ENCODE assay signal across 27 cellular contexts in genomic region chr7:80318081-80318480, GRCh38.
DNase-seq lines count a peak whose midpoint lies in the region; ATAC-seq, FAIRE-seq and TF ChIP-seq lines count a peak whose summit lies in the region.
"Had no signal": no experiment of that assay in that cellular context is flagged by ENCODE, and none has a peak within 500 bp of the region (broad histone marks: within the 10 kb centered on the region; RNA-seq: fewer than 3 reads in every experiment).

No MANE protein-coding gene starts in this region.

- H3K4me3 ChIP-seq in SK-N-SH (ENCODE audit: low read depth in 2 of 2, low read length in 1 of 2) (no peak overlapping the region), H1 (ENCODE audit: extremely low read depth in 1 of 4, insufficient read depth in 2 of 4, low read depth in 3 of 4, low read length in 4 of 4) (no peak overlapping the region), kidney (ENCODE audit: low read length in 2 of 2) (no peak overlapping the region)
- H3K4me3 ChIP-seq: MG63, PC-9, SJSA1 had no signal

- POLR2A ChIA-PET in SK-N-SH (lab: Yijun Ruan, JAX) (no interaction called here), H1 (lab: Charles Lee; ENCODE audit: partially characterized antibody) (no interaction called here)

- WGBS in SK-N-SH (ENCODE audit: low lambda C conversion rate): 88% methylated on average over 3 of the region's 3 CpGs
- 94% methylated on average over 3 of the region's 3 CpGs; no CpG with 5 or more reads in 1 of the 2 experiments for WGBS in H1 (ENCODE audit: extremely low coverage in 1 of 2, insufficient coverage in 1 of 2, insufficient read length in 1 of 2, insufficient replicate concordance in 2 of 2, low coverage in 1 of 2, low lambda C conversion rate in 2 of 2, missing lambda C conversion rate in 1 of 2), 2 experiments

- no peak overlapping the region for H3K23ac ChIP-seq in H1 (ENCODE audit: insufficient read length)

- H3K9me2 ChIP-seq in SK-N-SH: no peaks in the 10 kb centered on the region

- H2BK15ac ChIP-seq in H1 (ENCODE audit: low read length): no peak overlapping the region

- H4K91ac ChIP-seq in H1 (replicated peaks; ENCODE audit: insufficient read length, low read length): no peak overlapping the region

- no peak overlapping the region for H3K4ac ChIP-seq in H1 (replicated peaks; ENCODE audit: insufficient read length, low read depth, low read length)

- H3K23me2 ChIP-seq in H1 (ENCODE audit: low read depth, low read length): no peaks in the 10 kb centered on the region

- peaks cover 2% of the 10 kb centered on the region for H3F3A ChIP-seq in SK-N-SH (replicated peaks; ENCODE audit: insufficient read depth)

- H2BK5ac ChIP-seq in H1 (ENCODE audit: low read depth, low read length): no peak overlapping the region

- no peak overlapping the region for H3K18ac ChIP-seq in H1 (ENCODE audit: extremely low read depth, low read length)

- H4K5ac ChIP-seq in H1 (ENCODE audit: insufficient read length, low read depth, low read length): no peak overlapping the region

- H2BK20ac ChIP-seq in H1 (ENCODE audit: low read length): no peak overlapping the region

- FAIRE-seq in H1 (lab: Jason Lieb, UNC): no peak
- FAIRE-seq in kidney (lab: Jason Lieb, UNC): no peak
- FAIRE-seq in GM19239 (lab: Jason Lieb, UNC): no peak

- H3K9ac ChIP-seq in SK-N-SH (no peak overlapping the region), H1 (replicated peaks in 1 of 4; ENCODE audit: extremely low read depth in 1 of 4, low read depth in 3 of 4, low read length in 3 of 4) (no peak overlapping the region), kidney (ENCODE audit: low read length in 2 of 2) (no peak overlapping the region)

- H3K27ac ChIP-seq in SK-N-SH (ENCODE audit: low read depth in 2 of 2, low read length in 1 of 2) (no peak overlapping the region), H1 (ENCODE audit: low read depth, low read length) (no peak overlapping the region), kidney (ENCODE audit: low read depth in 2 of 2, low read length in 2 of 2) (no peak overlapping the region)
- H3K27ac ChIP-seq: 22Rv1, PC-9, SJSA1 had no signal

- intact Hi-C loops in kidney (cut with DNase I): no loop called here

- H3K79me2 ChIP-seq in SK-N-SH (ENCODE audit: insufficient read depth): no peaks in the 10 kb centered on the region
- H3K79me2 ChIP-seq in H1 (ENCODE audit: control insufficient read depth in 1 of 2, insufficient read depth in 2 of 2, low read length in 2 of 2): no peaks in the 10 kb centered on the region

- TF ChIP-seq EP300 in SK-N-SH (IDR thresholded peaks at IDR 0.05; ENCODE audit: borderline replicate concordance in 1 of 2, low read depth in 1 of 2, low read length in 1 of 2) (no peak), H1 (IDR thresholded peaks at IDR 0.05; ENCODE audit: borderline replicate concordance in 1 of 2, low read depth in 2 of 2, low read length in 2 of 2) (no peak)

- H3K36me3 ChIP-seq in SK-N-SH (replicated peaks in 1 of 2; ENCODE audit: control insufficient read depth in 1 of 2, insufficient read depth in 2 of 2, low read length in 1 of 2): no peaks in the 10 kb centered on the region
- no peaks in the 10 kb centered on the region for H3K36me3 ChIP-seq in H1 (ENCODE audit: control insufficient read depth in 2 of 4, insufficient read depth in 4 of 4, low read length in 3 of 4)
- no peaks in the 10 kb centered on the region for H3K36me3 ChIP-seq in kidney (ENCODE audit: control insufficient read depth in 1 of 2, insufficient read depth in 2 of 2, low read length in 2 of 2)
- H3K36me3 ChIP-seq: BE2C, MG63, SJSA1 had no signal

- no peaks in the 10 kb centered on the region for H3K27me3 ChIP-seq in SK-N-SH (ENCODE audit: insufficient read depth)
- H3K27me3 ChIP-seq in H1 (replicated peaks in 1 of 4; ENCODE audit: control insufficient read depth in 3 of 4, extremely low read depth in 1 of 4, insufficient read depth in 3 of 4, low read length in 3 of 4): no peaks in the 10 kb centered on the region
- H3K27me3 ChIP-seq: BE2C, MG63, SJSA1 had no signal

- no peak overlapping the region for H3K14ac ChIP-seq in H1 (ENCODE audit: insufficient read length)

- no peak overlapping the region for H2BK12ac ChIP-seq in H1 (ENCODE audit: low read depth, low read length)

- H4K20me1 ChIP-seq in SK-N-SH (ENCODE audit: insufficient read depth) (no peaks in the 10 kb centered on the region), H1 (replicated peaks in 1 of 2; ENCODE audit: control insufficient read depth in 1 of 2, insufficient read depth in 2 of 2, low read length in 2 of 2) (no peaks in the 10 kb centered on the region)

- H3K56ac ChIP-seq in H1 (replicated peaks; ENCODE audit: insufficient read length, low read depth, low read length): no peak overlapping the region

- H2AFZ ChIP-seq in SK-N-SH (ENCODE audit: low read depth) (no peak overlapping the region), H1 (ENCODE audit: low read length) (no peak overlapping the region; the same call in 1 of the 2 replicates)
- H2AFZ ChIP-seq: PC-9 had no signal

- CTCF ChIA-PET in SK-N-SH (lab: Yijun Ruan, JAX) (no interaction called here), H1 (lab: Charles Lee; ENCODE audit: partially characterized antibody) (interaction anchor here (0.7 to 1.7 kb wide), 3 partner anchors 12 to 83 kb away, joined by 3 to 6 read pairs (median 3); no protein-coding TSS in a partner anchor)

- H4K8ac ChIP-seq in H1 (ENCODE audit: extremely low read depth, insufficient read depth, low read length): no peak overlapping the region

- peak; percentile 16; the same call in 1 of the 3 replicates for ATAC-seq in SK-N-SH treated with all-trans-retinoic acid at 6 μM for 48 hours
- ATAC-seq: HCT116, Right ventricle myocardium inferior had no signal

- TF ChIP-seq POLR2A in H1 (IDR thresholded peaks at IDR 0.05; ENCODE audit: control extremely low read depth in 1 of 2, low read depth in 2 of 2, low read length in 2 of 2): no peak

- TF ChIP-seq RAD21 in SK-N-SH (IDR thresholded peaks at IDR 0.05; ENCODE audit: low read length) (no peak), H1 (IDR thresholded peaks at IDR 0.05 in 1 of 2, conservative IDR thresholded peaks at IDR 0.05 in 1 of 2; ENCODE audit: low read depth in 2 of 2, low read length in 2 of 2) (no peak)

- H3K4me1 ChIP-seq in SK-N-SH (ENCODE audit: control insufficient read depth in 1 of 2, insufficient read depth in 2 of 2, low read depth in 1 of 2, low read length in 1 of 2) (no peaks in the 10 kb centered on the region; a peak in 1 of 4 replicates), H1 (replicated peaks in 1 of 4; ENCODE audit: control insufficient read depth in 3 of 4, insufficient read depth in 4 of 4, low read length in 3 of 4) (no peaks in the 10 kb centered on the region), kidney (ENCODE audit: control insufficient read depth in 1 of 2, insufficient read depth in 1 of 2, low read depth in 1 of 2, low read length in 2 of 2) (no peaks in the 10 kb centered on the region)
- H3K4me1 ChIP-seq: BE2C, SJSA1 had no signal

- no peak overlapping the region for H2AK5ac ChIP-seq in H1 (ENCODE audit: low read depth, low read length)

- H3K4me2 ChIP-seq in SK-N-SH (no peak overlapping the region), H1 (ENCODE audit: insufficient read depth in 1 of 2, low read depth in 2 of 2, low read length in 2 of 2) (no peak overlapping the region)
- H3K4me2 ChIP-seq: PC-9 had no signal

- no peak overlapping the region for H2BK120ac ChIP-seq in H1 (replicated peaks; ENCODE audit: low read depth, low read length)

- H3K9me3 ChIP-seq in SK-N-SH (no peaks in the 10 kb centered on the region), H1 (ENCODE audit: insufficient read depth in 2 of 2, low read depth in 1 of 2, low read length in 1 of 2) (no peaks in the 10 kb centered on the region), kidney (ENCODE audit: control insufficient read depth in 1 of 2, low read length in 2 of 2) (no peaks in the 10 kb centered on the region)
- H3K9me3 ChIP-seq: BE2C, MG63, SJSA1 had no signal

- TF ChIP-seq CTCF in SK-N-SH (IDR thresholded peaks at IDR 0.05) (no peak), H1 (IDR thresholded peaks at IDR 0.05; ENCODE audit: control extremely low read depth in 1 of 3, insufficient read depth in 1 of 3, low read depth in 1 of 3, low read length in 3 of 3) (no peak), kidney (IDR thresholded peaks at IDR 0.05; ENCODE audit: borderline replicate concordance, extremely low read depth, insufficient read depth) (no peak)

- no peaks in the 10 kb centered on the region for H3K79me1 ChIP-seq in H1 (ENCODE audit: low read depth, low read length)

- no peak for DNase-seq in SK-N-SH
- no peak for DNase-seq in H1 (ENCODE audit: low read depth in 1 of 2, low spot score in 2 of 2)
- DNase-seq in kidney: peak; percentile 35
- no peak for DNase-seq in dermis blood vessel endothelial cell
- DNase-seq in stimulated activated CD4-positive, alpha-beta T cell treated with anti-CD3 and anti-CD28 coated beads, Interleukin-15, amount 100 ng/mL, for 24 hours: no peak
- no peak for DNase-seq in AG08395 (ENCODE audit: low spot score)
- DNase-seq in GM19239 (ENCODE audit: insufficient read length, low spot score): no peak
- DNase-seq: BE2C; CD8-positive, alpha-beta memory T cell; DND-41; GOT3; IMR-90; KG1; MG63; NCI-H1105 treated with DMSO at 0.1 percent for 48 hours; NCI-H146; NCI-H1930; NCI-H446; NCI-H524 treated with DMSO at 0.1 percent for 48 hours; NCI-H774; NK-92 treated with Interleukin-12 subunit alpha and Interleukin-12 subunit beta, amount 100 ng/mL, for 24 hours; PC-9 had no signal

TF ChIP-seq in SK-N-SH, 30 proteins besides CTCF, POLR2A, EP300 and RAD21 (continues in another document):
- TF ChIP-seq SMC3 (IDR thresholded peaks at IDR 0.05; ENCODE audit: low read depth, low read length) (no peak), GABPA (IDR thresholded peaks at IDR 0.05; ENCODE audit: low read depth) (no peak), RCOR1 (IDR thresholded peaks at IDR 0.05; ENCODE audit: low read length) (no peak), ELF1 (IDR thresholded peaks at IDR 0.05) (no peak), TCF12 (IDR thresholded peaks at IDR 0.05) (no peak), MXI1 (IDR thresholded peaks at IDR 0.05; ENCODE audit: low read depth, low read length) (no peak)
- TF ChIP-seq, protein P1, sequence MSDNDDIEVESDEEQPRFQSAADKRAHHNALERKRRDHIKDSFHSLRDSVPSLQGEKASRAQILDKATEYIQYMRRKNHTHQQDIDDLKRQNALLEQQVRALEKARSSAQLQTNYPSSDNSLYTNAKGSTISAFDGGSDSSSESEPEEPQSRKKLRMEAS (IDR thresholded peaks at IDR 0.05; ENCODE audit: low read depth): no peak

TF ChIP-seq in H1, 55 proteins besides CTCF, POLR2A, EP300 and RAD21:
- TF ChIP-seq TEAD4 (IDR thresholded peaks at IDR 0.05; ENCODE audit: low read depth, low read length) (peak; percentile 82), KDM5A (IDR thresholded peaks at IDR 0.05; ENCODE audit: low read length) (no peak)
